In the genomic region with DNA sequence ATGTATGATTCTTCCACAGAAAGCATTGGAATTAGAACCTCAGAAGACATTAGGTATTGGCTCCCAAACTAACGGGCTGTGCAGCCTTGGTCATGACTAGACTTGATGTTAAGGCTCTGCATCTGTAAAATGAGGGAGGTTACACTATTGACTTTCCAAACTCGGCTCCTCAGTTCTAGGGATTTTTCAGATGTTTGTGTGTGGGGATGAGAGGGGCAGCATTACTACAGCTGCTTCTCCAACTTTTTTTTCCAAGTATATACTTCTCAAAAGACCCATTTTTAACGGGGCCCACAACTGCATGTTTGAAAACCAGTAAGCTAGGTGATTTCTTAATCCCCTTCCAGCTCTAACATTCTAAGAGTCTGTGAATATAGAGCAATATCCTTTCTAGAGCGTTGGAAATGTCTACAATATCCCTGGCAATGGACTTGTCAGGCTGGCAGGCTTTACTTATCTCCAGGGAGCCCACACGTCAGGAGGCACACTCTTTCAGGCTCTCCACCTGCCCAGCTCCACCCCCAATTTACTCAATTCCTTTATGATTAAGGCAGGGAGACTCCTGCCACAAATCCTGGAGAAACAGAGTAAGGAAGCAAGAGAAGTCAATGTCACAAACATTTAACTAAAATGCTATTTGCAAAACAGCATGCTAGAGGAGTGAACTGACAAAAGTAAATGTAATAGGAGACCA, we compare ENCODE assay signal across 9 cellular contexts. TPM values are rescaled to one million over a fixed set of nuclear protein-coding genes. Genes with fewer than 3 reads are reported as not detected.
DNase-seq lines count a peak whose midpoint lies in the region; ATAC-seq, FAIRE-seq and TF ChIP-seq lines count a peak whose summit lies in the region.
"Had no signal": no experiment of that assay in that cellular context is flagged by ENCODE, and none has a peak within 500 bp of the region (broad histone marks: within the 10 kb centered on the region; RNA-seq: fewer than 3 reads in every experiment).

No MANE protein-coding gene starts in this region.

- peak overlapping the region; percentile 92 for H3K4me3 Mint-ChIP-seq in activated CD8-positive, alpha-beta memory T cell treated with anti-CD3 and anti-CD28 coated beads, Interleukin-2, amount 10 ng/mL, durations not matched to agents 7 days and 5 days

- H2AFZ ChIP-seq in keratinocyte (ENCODE audit: control insufficient read depth, low read length) = peak overlapping the region; percentile 90

- H3K27me3 ChIP-seq in adipocyte (replicated peaks; ENCODE audit: control insufficient read depth, insufficient read depth, low read length) = no peaks in the 10 kb centered on the region
- no peaks in the 10 kb centered on the region for H3K27me3 ChIP-seq in keratinocyte (ENCODE audit: control insufficient read depth, extremely low read depth, insufficient read depth, low read length)
- H3K27me3 ChIP-seq in stomach smooth muscle (ENCODE audit: control insufficient read depth in 1 of 2, insufficient read depth in 2 of 2, low read length in 2 of 2) = no peaks in the 10 kb centered on the region

- H3K27ac Mint-ChIP-seq in activated CD8-positive, alpha-beta memory T cell treated with anti-CD3 and anti-CD28 coated beads, Interleukin-2, amount 10 ng/mL, durations not matched to agents 7 days and 5 days = peak overlapping the region; percentile 92

- no peaks in the 10 kb centered on the region for H3K9me3 Mint-ChIP-seq in activated CD8-positive, alpha-beta memory T cell treated with anti-CD3 and anti-CD28 coated beads, Interleukin-2, amount 10 ng/mL, durations not matched to agents 7 days and 5 days (ENCODE audit: low read depth)

- H3K27me3 Mint-ChIP-seq in activated CD8-positive, alpha-beta memory T cell treated with anti-CD3 and anti-CD28 coated beads, Interleukin-2, amount 10 ng/mL, durations not matched to agents 7 days and 5 days = no peaks in the 10 kb centered on the region

- H3K9ac ChIP-seq in adipocyte (ENCODE audit: low read length) (peak overlapping the region; percentile 99), keratinocyte (ENCODE audit: control insufficient read depth, extremely low read depth, insufficient read depth, low read length) (peak overlapping the region; percentile 99), stomach smooth muscle (ENCODE audit: low read length in 2 of 2) (peak overlapping the region; percentile 95 to 97)

- H3K4me1 ChIP-seq in adipocyte (ENCODE audit: control insufficient read depth, insufficient read depth, low read length) (peaks cover 36% of the 10 kb centered on the region), keratinocyte (ENCODE audit: control insufficient read depth, extremely low read depth, insufficient read depth, low read length) (peaks cover 27% of the 10 kb centered on the region), stomach smooth muscle (ENCODE audit: control insufficient read depth, insufficient read depth, low read length) (peaks cover 18% of the 10 kb centered on the region)

- peaks cover 33% of the 10 kb centered on the region for H3K36me3 ChIP-seq in adipocyte (ENCODE audit: control insufficient read depth, insufficient read depth, low read length, severe bottlenecking)
- peaks cover 11 to 14% of the 10 kb centered on the region in 2 experiments for H3K36me3 ChIP-seq in keratinocyte (ENCODE audit: control insufficient read depth in 2 of 2, extremely low read depth in 1 of 2, insufficient read depth in 2 of 2, low read length in 2 of 2)
- peaks cover 21 to 23% of the 10 kb centered on the region in 2 donors for H3K36me3 ChIP-seq in stomach smooth muscle (ENCODE audit: control insufficient read depth in 2 of 2, insufficient read depth in 2 of 2, low read length in 2 of 2)

- H3K9me3 ChIP-seq in adipocyte (ENCODE audit: control insufficient read depth, low read length) (no peaks in the 10 kb centered on the region), keratinocyte (ENCODE audit: control insufficient read depth, low read depth, low read length) (no peaks in the 10 kb centered on the region), stomach smooth muscle (ENCODE audit: control insufficient read depth in 2 of 2, low read length in 2 of 2) (no peaks in the 10 kb centered on the region)

- CTCF ChIA-PET in activated CD8-positive, alpha-beta memory T cell treated with anti-CD3 and anti-CD28 coated beads, Interleukin-2, amount 10 ng/mL, durations not matched to agents 7 days and 5 days (lab: Charles Lee) = interaction anchor here (1.3 to 3.0 kb wide), 4 partner anchors 20 to 86 kb away, joined by 4 to 13 read pairs (median 8); a partner anchor contains a TSS

- no peaks in the 10 kb centered on the region for H3K9me1 ChIP-seq in keratinocyte (ENCODE audit: control insufficient read depth, extremely low read depth, insufficient read depth, low read length)

- H3K4me3 ChIP-seq in adipocyte (ENCODE audit: low read length) = peak overlapping the region; percentile 94
- H3K4me3 ChIP-seq in keratinocyte (ENCODE audit: control insufficient read depth in 2 of 3, extremely low read depth in 1 of 3, insufficient read depth in 2 of 3, low read depth in 1 of 3, low read length in 3 of 3) = peak overlapping the region; percentile 76 to 87 (median 79)
- H3K4me3 ChIP-seq in stomach smooth muscle (ENCODE audit: low read length in 2 of 2) = peak overlapping the region; percentile 85 to 98

- DNase-seq in activated CD8-positive, alpha-beta memory T cell treated with anti-CD3 and anti-CD28 coated beads, Interleukin-2, amount 10 ng/mL, durations not matched to agents 7 days and 5 days = no peak
- DNase-seq in activated CD8-positive, alpha-beta memory T cell treated with anti-CD3 and anti-CD28 coated beads, Interleukin-2, amount 50 U/mL, for 4 hours = no peak
- no peak for DNase-seq in adipocyte (ENCODE audit: low read depth)
- no peak for DNase-seq in keratinocyte (ENCODE audit: low read depth, low spot score)
- DNase-seq in NCI-H1092 treated with DMSO at 0.1 percent for 48 hours (lab: John Stamatoyannopoulos, UW) = no peak
- no peak for DNase-seq in anterior cingulate cortex (lab: John Stamatoyannopoulos, UW)

- H3K4me2 ChIP-seq in keratinocyte (ENCODE audit: control insufficient read depth, extremely low read depth, insufficient read depth, low read depth, low read length) = peak overlapping the region; percentile 88

- peaks cover 10% of the 10 kb centered on the region for H3K79me2 ChIP-seq in keratinocyte (ENCODE audit: control insufficient read depth, insufficient read depth, low read length)

- FAIRE-seq in keratinocyte (lab: Jason Lieb, UNC) = no peak
- FAIRE-seq: colon had no signal

- peak; percentile 1 for ATAC-seq in activated CD8-positive, alpha-beta memory T cell treated with anti-CD3 and anti-CD28 coated beads, Interleukin-2, amount 10 ng/mL, durations not matched to agents 7 days and 5 days
- ATAC-seq in HG03354 (IDR thresholded peaks at IDR 0.05; ENCODE audit: poor library complexity, severe bottlenecking, unreplicated experiment) = no peak

- TF ChIP-seq CTCF in keratinocyte (optimal IDR thresholded peaks at IDR 0.05 in 1 of 3, IDR thresholded peaks at IDR 0.05 in 1 of 3, conservative IDR thresholded peaks at IDR 0.05 in 1 of 3; ENCODE audit: extremely low read depth in 1 of 3, insufficient read depth in 2 of 3, low read length in 3 of 3) = no peak

- H3K4me1 Mint-ChIP-seq in activated CD8-positive, alpha-beta memory T cell treated with anti-CD3 and anti-CD28 coated beads, Interleukin-2, amount 10 ng/mL, durations not matched to agents 7 days and 5 days = peaks cover 19% of the 10 kb centered on the region

- peaks cover 23% of the 10 kb centered on the region for H3K36me3 Mint-ChIP-seq in activated CD8-positive, alpha-beta memory T cell treated with anti-CD3 and anti-CD28 coated beads, Interleukin-2, amount 10 ng/mL, durations not matched to agents 7 days and 5 days

- dilution Hi-C loops in keratinocyte (cut with MboI; ENCODE audit: extremely low pct_ligation_motif_present, low sequenced_read_pairs) = no loop called here

- H4K20me1 ChIP-seq in keratinocyte (ENCODE audit: control insufficient read depth, extremely low read depth, insufficient read depth, low read length) = peaks cover 3% of the 10 kb centered on the region

- peak overlapping the region; percentile 91 for H3K27ac ChIP-seq in keratinocyte (ENCODE audit: control insufficient read depth, insufficient read depth, low read length)
- peak overlapping the region; percentile 98 for H3K27ac ChIP-seq in stomach smooth muscle (ENCODE audit: low read length)

RNA-seq across cellular contexts. Expression of a gene that starts 0.8 kb away (rescaled TPM):
- total RNA-seq in activated CD8-positive, alpha-beta memory T cell treated with anti-CD3 and anti-CD28 coated beads, Interleukin-2, amount 10 ng/mL, durations not matched to agents 7 days and 5 days = 10 to 100 TPM; 87.4 to 97.6 TPM
- polyA plus RNA-seq in keratinocyte = 117 to 162 TPM (median 125 TPM) in 3 replicates
- polyA plus RNA-seq in keratinocyte (2011; ENCODE audit: low read depth) = 13.0 TPM
- 137 and 188 TPM in 2 replicates for polyA plus RNA-seq in keratinocyte (2011; cell fraction: cytosol; rRNA removed)
- polyA plus RNA-seq in keratinocyte (2011; cell fraction: nucleus; rRNA removed) = 151 and 163 TPM in 2 replicates
- 82.7 and 85.9 TPM in 2 replicates for polyA plus RNA-seq in keratinocyte (2012; ENCODE audit: low replicate concordance)
- polyA minus RNA-seq in keratinocyte = 102 to 189 TPM (median 142 TPM) in 3 replicates
- 69.3 TPM for polyA minus RNA-seq in keratinocyte (2011; cell fraction: cytosol; rRNA and poly(A)+ RNA removed)
- polyA minus RNA-seq in keratinocyte (2011; cell fraction: nucleus; rRNA and poly(A)+ RNA removed) = 33.1 and 51.6 TPM in 2 replicates

RNA-seq across cellular contexts. Expression of a gene that starts 15.5 kb away (rescaled TPM):
- 1 to 10 TPM; 1.1 to 2.6 TPM for total RNA-seq in activated CD8-positive, alpha-beta memory T cell treated with anti-CD3 and anti-CD28 coated beads, Interleukin-2, amount 10 ng/mL, durations not matched to agents 7 days and 5 days
- 0.08 to 0.59 TPM (median 0.10 TPM) in 3 replicates for polyA plus RNA-seq in keratinocyte
- 0.46 TPM for polyA plus RNA-seq in keratinocyte (2011; ENCODE audit: low read depth)
- not detected in 2 replicates for polyA plus RNA-seq in keratinocyte (2011; cell fraction: cytosol; rRNA removed)
- polyA plus RNA-seq in keratinocyte (2011; cell fraction: nucleus; rRNA removed) = 0.17 and 0.28 TPM in 2 replicates
- polyA plus RNA-seq in keratinocyte (2012; ENCODE audit: low replicate concordance) = 0.15 and 0.76 TPM in 2 replicates
- 0.23 TPM in 1 of 3 replicates, not detected in the others for polyA minus RNA-seq in keratinocyte
- not detected for polyA minus RNA-seq in keratinocyte (2011; cell fraction: cytosol; rRNA and poly(A)+ RNA removed)
- polyA minus RNA-seq in keratinocyte (2011; cell fraction: nucleus; rRNA and poly(A)+ RNA removed) = not detected in 2 replicates

RNA-seq across cellular contexts. Expression of a gene that starts 32.8 kb away (rescaled TPM):
- 10 to 100 TPM; 54.6 to 67.6 TPM for total RNA-seq in activated CD8-positive, alpha-beta memory T cell treated with anti-CD3 and anti-CD28 coated beads, Interleukin-2, amount 10 ng/mL, durations not matched to agents 7 days and 5 days
- 44.7 to 53.4 TPM (median 51.3 TPM) in 3 replicates for polyA plus RNA-seq in keratinocyte
- polyA plus RNA-seq in keratinocyte (2011; ENCODE audit: low read depth) = 25.0 TPM
- polyA plus RNA-seq in keratinocyte (2011; cell fraction: cytosol; rRNA removed) = 34.4 and 43.6 TPM in 2 replicates
- polyA plus RNA-seq in keratinocyte (2011; cell fraction: nucleus; rRNA removed) = 93.6 and 94.0 TPM in 2 replicates
- polyA plus RNA-seq in keratinocyte (2012; ENCODE audit: low replicate concordance) = 40.5 and 46.6 TPM in 2 replicates
- polyA minus RNA-seq in keratinocyte = 50.2 to 69.2 TPM (median 57.6 TPM) in 3 replicates
- polyA minus RNA-seq in keratinocyte (2011; cell fraction: cytosol; rRNA and poly(A)+ RNA removed) = 46.2 TPM
- 38.5 and 50.4 TPM in 2 replicates for polyA minus RNA-seq in keratinocyte (2011; cell fraction: nucleus; rRNA and poly(A)+ RNA removed)

RNA-seq across cellular contexts. Expression of a gene that starts 41.5 kb away (rescaled TPM):
- under 1 TPM in 1 of 2 experiments, not detected in 1; 0.28 TPM for total RNA-seq in activated CD8-positive, alpha-beta memory T cell treated with anti-CD3 and anti-CD28 coated beads, Interleukin-2, amount 10 ng/mL, durations not matched to agents 7 days and 5 days
- not detected in 3 replicates for polyA plus RNA-seq in keratinocyte
- polyA plus RNA-seq in keratinocyte (2011; ENCODE audit: low read depth) = not detected
- polyA plus RNA-seq in keratinocyte (2011; cell fraction: cytosol; rRNA removed) = not detected in 2 replicates
- not detected in 2 replicates for polyA plus RNA-seq in keratinocyte (2011; cell fraction: nucleus; rRNA removed)
- polyA plus RNA-seq in keratinocyte (2012; ENCODE audit: low replicate concordance) = not detected in 2 replicates
- polyA minus RNA-seq in keratinocyte = not detected in 3 replicates
- polyA minus RNA-seq in keratinocyte (2011; cell fraction: cytosol; rRNA and poly(A)+ RNA removed) = not detected
- polyA minus RNA-seq in keratinocyte (2011; cell fraction: nucleus; rRNA and poly(A)+ RNA removed) = not detected in 2 replicates

RNA-seq across cellular contexts. Expression of a gene that starts 46.4 kb away (rescaled TPM):
- 10 to 100 TPM; 38.6 to 43.1 TPM for total RNA-seq in activated CD8-positive, alpha-beta memory T cell treated with anti-CD3 and anti-CD28 coated beads, Interleukin-2, amount 10 ng/mL, durations not matched to agents 7 days and 5 days
- polyA plus RNA-seq in keratinocyte = 43.1 to 54.9 TPM (median 54.2 TPM) in 3 replicates
- polyA plus RNA-seq in keratinocyte (2011; ENCODE audit: low read depth) = 50.5 TPM
- polyA plus RNA-seq in keratinocyte (2011; cell fraction: cytosol; rRNA removed) = 33.9 and 39.0 TPM in 2 replicates
- polyA plus RNA-seq in keratinocyte (2011; cell fraction: nucleus; rRNA removed) = 77.4 and 78.1 TPM in 2 replicates
- 55.8 and 68.5 TPM in 2 replicates for polyA plus RNA-seq in keratinocyte (2012; ENCODE audit: low replicate concordance)
- 60.8 to 91.8 TPM (median 70.4 TPM) in 3 replicates for polyA minus RNA-seq in keratinocyte
- polyA minus RNA-seq in keratinocyte (2011; cell fraction: cytosol; rRNA and poly(A)+ RNA removed) = 23.2 TPM
- polyA minus RNA-seq in keratinocyte (2011; cell fraction: nucleus; rRNA and poly(A)+ RNA removed) = 13.0 and 20.6 TPM in 2 replicates
